Comparison of ENCODE assay signal across 27 cellular contexts in genomic region chr11:72294566-72295395, GRCh38. TPM values are rescaled to one million over a fixed set of nuclear protein-coding genes. Genes with fewer than 3 reads are reported as not detected.
"Had no signal": no experiment of that assay in that cellular context is flagged by ENCODE, and none has a peak within 500 bp of the region (broad histone marks: within the 10 kb centered on the region; RNA-seq: fewer than 3 reads in every experiment).

No MANE protein-coding gene starts in this region.

- H3K4me1 Mint-ChIP-seq: mesothelial cell of epicardium had no signal

- ATAC-seq: esophagus mucosa; stimulated activated naive B cell treated with anti-CD40 and anti-IgM and Interleukin-4, amounts not matched to agents 10 μg/mL and 1 μg/mL and 100 μg/mL, for 72 hours had no signal

- H3K27ac Mint-ChIP-seq: mesothelial cell of epicardium; nephron; stimulated activated naive B cell treated with anti-CD40 and anti-IgM and Interleukin-4, amounts not matched to agents 10 μg/mL and 1 μg/mL and 100 μg/mL, for 72 hours had no signal

- H3K4me3 Mint-ChIP-seq: mesothelial cell of epicardium; nephron; stimulated activated naive B cell treated with anti-CD40 and anti-IgM and Interleukin-4, amounts not matched to agents 10 μg/mL and 1 μg/mL and 100 μg/mL, for 72 hours had no signal

- H3K27me3 Mint-ChIP-seq: stimulated activated naive B cell treated with anti-CD40 and anti-IgM and Interleukin-4, amounts not matched to agents 10 μg/mL and 1 μg/mL and 100 μg/mL, for 72 hours had no signal

- DNase-seq: dorsolateral prefrontal cortex; effector CD8-positive, alpha-beta T cell; heart left ventricle; hippocampal formation; kidney glomerular epithelial cell; mammary epithelial cell; spleen; stimulated activated CD4-positive, alpha-beta T cell treated with anti-CD3 and anti-CD28 coated beads, Interleukin-15, amount 100 ng/mL, for 24 hours; stimulated activated CD4-positive, alpha-beta T cell treated with anti-CD3 and anti-CD28 coated beads, Interleukin-1b, Interleukin-23, amount 100 ng/mL, for 48 hours; stimulated activated CD4-positive, alpha-beta T cell treated with anti-CD3 and anti-CD28 coated beads, Interleukin-4, amount 100 ng/mL, for 24 hours; stimulated activated naive B cell treated with anti-CD40 and anti-IgM and Interleukin-4, amounts not matched to agents 10 μg/mL and 1 μg/mL and 100 μg/mL, for 72 hours; thyroid gland; uterus had no signal

- H3K9me3 Mint-ChIP-seq: mesothelial cell of epicardium; nephron; stimulated activated naive B cell treated with anti-CD40 and anti-IgM and Interleukin-4, amounts not matched to agents 10 μg/mL and 1 μg/mL and 100 μg/mL, for 72 hours had no signal

RNA-seq across cellular contexts. Expression of gene PHOX2A, which starts 50.8 kb away (rescaled TPM):
- total RNA-seq: chondrocyte, esophagus mucosa, fibroblast of lung, frontal cortex, glomerular endothelial cell, heart left ventricle, lower leg skin, mammary epithelial cell, mesothelial cell of epicardium, osteoblast, pulmonary artery endothelial cell, sciatic nerve, skeletal muscle tissue, spleen, suprapubic skin, thyroid gland, upper lobe of left lung, uterus had no signal
